In the genomic region with DNA sequence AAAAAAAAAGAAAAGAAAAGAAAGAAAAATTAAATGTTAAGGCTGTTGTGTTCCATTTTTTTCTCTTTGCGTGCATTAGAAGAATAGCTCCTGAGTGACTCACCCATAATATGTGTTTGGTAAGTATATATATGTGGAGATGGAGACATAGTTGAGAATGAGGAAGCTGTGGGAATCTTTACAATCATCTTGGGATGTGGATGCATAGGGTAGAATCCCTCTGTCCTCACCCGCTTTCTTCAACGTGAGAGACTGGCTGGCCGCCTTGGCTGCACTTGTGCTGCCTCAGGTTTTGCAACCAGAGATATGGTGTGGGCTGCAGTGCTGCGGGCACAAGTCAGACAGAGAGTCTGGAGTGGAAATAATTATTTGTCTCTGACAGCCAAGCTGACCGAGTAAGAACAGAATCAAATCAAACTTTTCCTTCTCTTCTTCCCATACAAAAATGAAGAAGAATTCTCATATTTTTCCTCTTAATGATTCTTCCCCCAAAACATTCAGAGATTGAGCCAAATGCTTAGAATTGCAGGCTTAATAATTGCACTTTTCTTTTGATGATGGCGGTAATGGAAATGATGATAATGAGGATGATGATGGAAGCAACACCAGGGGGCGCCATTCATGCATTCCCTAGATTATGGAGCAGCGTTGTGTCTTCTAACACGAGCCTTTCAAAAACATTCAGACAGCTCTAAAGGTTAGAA, we compare ENCODE assay signal across 8 cellular contexts. TPM values are rescaled to one million over a fixed set of nuclear protein-coding genes. Genes with fewer than 3 reads are reported as not detected.
A peak's percentile ranks its signal among the peaks of the same experiment; 100 is the strongest.
DNase-seq lines count a peak whose midpoint lies in the region; ATAC-seq, FAIRE-seq and TF ChIP-seq lines count a peak whose summit lies in the region.

No MANE protein-coding gene starts in this region.

- H3K9me3 Mint-ChIP-seq in activated T-cell treated with anti-CD3 and anti-CD28 coated beads, Interleukin-2, amount 50 U/mL, for 72 hours = peaks cover 0 to under 1% of the 10 kb centered on the region in 2 donors

- H3K4me3 Mint-ChIP-seq in activated T-cell treated with anti-CD3 and anti-CD28 coated beads, Interleukin-2, amount 50 U/mL, for 72 hours = no peak overlapping the region

- H3K79me2 ChIP-seq in HCT116 (ENCODE audit: insufficient read depth, low read length) = no peaks in the 10 kb centered on the region
- H3K79me2 ChIP-seq in HepG2 (ENCODE audit: insufficient read depth, low read length) = no peaks in the 10 kb centered on the region

- H3K4me1 ChIP-seq in HCT116 (ENCODE audit: control insufficient read depth in 1 of 2, insufficient read depth in 2 of 2, low read length in 2 of 2) = no peaks in the 10 kb centered on the region
- no peaks in the 10 kb centered on the region for H3K4me1 ChIP-seq in HepG2 (ENCODE audit: insufficient read depth, low read length)

- intact Hi-C loops in HCT116 (cut with micrococcal nuclease) (no loop called here), HepG2 (cut with micrococcal nuclease; ENCODE audit: unreplicated experiment) (no loop called here)

- H3K36me3 ChIP-seq in HCT116 (ENCODE audit: control insufficient read depth in 1 of 2, insufficient read depth in 2 of 2, low read length in 2 of 2) (no peaks in the 10 kb centered on the region), HepG2 (replicated peaks in 1 of 2; ENCODE audit: control insufficient read depth in 1 of 2, insufficient read depth in 2 of 2, low read length in 2 of 2) (no peaks in the 10 kb centered on the region)

- in situ Hi-C loops in HepG2 (cut with HindIII; ENCODE audit: extremely low pct_ligation_motif_present, low pct_unique_long_range_greater_than_20kb) = no loop called here

- CTCF ChIA-PET in AG04450 (lab: Charles Lee) (interaction anchor here (0.7 to 1.7 kb wide), 9 partner anchors 10 to 305 kb away, joined by 3 to 12 read pairs (median 5); no protein-coding TSS in a partner anchor), HCT116 (lab: Charles Lee) (interaction anchor here (0.6 to 2.2 kb wide), 9 partner anchors 8 to 305 kb away, joined by 3 to 8 read pairs (median 3); no protein-coding TSS in a partner anchor), HepG2 (lab: Yijun Ruan, JAX; ENCODE audit: low intra/inter-chr PET ratio, low total read pairs) (interaction anchor here (1.6 kb wide), 1 partner anchor 25 kb away, joined by 5 read pairs; no protein-coding TSS in a partner anchor)

- DNase-seq in AG04450 (ENCODE audit: low read depth, low spot score) (peak; percentile 51), HCT116 (ENCODE audit: low read depth, low spot score) (peak; percentile 23), HepG2 (ENCODE audit: low spot score) (peak; percentile 2), A172 (ENCODE audit: low spot score) (no peak), islet precursor cell (no peak), AG20443 (ENCODE audit: low spot score) (no peak)
- peak; percentile 36 to 40 for DNase-seq in activated T-cell treated with anti-CD3 and anti-CD28 coated beads, Interleukin-2, amount 50 U/mL, for 72 hours

- POLR2A ChIA-PET in AG04450 (lab: Yijun Ruan, JAX) (interaction anchor here (0.7 kb wide), 1 partner anchor 10 kb away, joined by 8 read pairs; no protein-coding TSS in a partner anchor), HCT116 (lab: Charles Lee) (interaction anchor here (0.7 kb wide), 1 partner anchor 11 kb away, joined by 3 read pairs; no protein-coding TSS in a partner anchor), HepG2 (lab: Yijun Ruan, JAX) (no interaction called here)

- H3K4me2 ChIP-seq in HCT116 (ENCODE audit: low read length) (no peak overlapping the region), HepG2 (ENCODE audit: low read depth, low read length) (no peak overlapping the region)

- WGBS in HepG2 (ENCODE audit: low lambda C conversion rate) = 53% methylated on average over 10 of the region's 10 CpGs

- TF ChIP-seq CTCF in AG04450 (IDR thresholded peaks at IDR 0.05; ENCODE audit: low read depth, low read length) = peak; percentile 28; the same call in 1 of the 2 replicates
- peak; percentile 15 to 76 (median 61); a peak in 5 of 6 replicates for TF ChIP-seq CTCF in HCT116 (IDR thresholded peaks at IDR 0.05 in 2 of 3, conservative IDR thresholded peaks at IDR 0.05 in 1 of 3; ENCODE audit: borderline replicate concordance in 1 of 3, insufficient read depth in 1 of 3, low read depth in 2 of 3, low read length in 2 of 3)
- peak; percentile 37; the same call in 1 of the 2 replicates for TF ChIP-seq CTCF in HepG2 (CRISPR knock-in tag; IDR thresholded peaks at IDR 0.05)

- H3K9me2 ChIP-seq in HCT116 (ENCODE audit: insufficient read depth) = no peaks in the 10 kb centered on the region

- FAIRE-seq in HepG2 (lab: Jason Lieb, UNC) = no peak

- no peak for TF ChIP-seq POLR2A in HCT116 (IDR thresholded peaks at IDR 0.05; ENCODE audit: borderline replicate concordance, extremely low read depth, insufficient read depth, insufficient read length)
- no peak for TF ChIP-seq POLR2A in HepG2 (IDR thresholded peaks at IDR 0.05; ENCODE audit: insufficient read depth in 1 of 2, low read depth in 2 of 2, low read length in 2 of 2)

- no peak for TF ChIP-seq EP300 in HepG2 (IDR thresholded peaks at IDR 0.05; ENCODE audit: low read depth in 2 of 2, low read length in 2 of 2)
- no peak for TF ChIP-seq EP300 in HepG2 (CRISPR knock-in tag; IDR thresholded peaks at IDR 0.05; ENCODE audit: borderline replicate concordance)

- H3K4me3 ChIP-seq in AG04450 (ENCODE audit: low read depth, low read length) (no peak overlapping the region), HCT116 (replicated peaks in 1 of 2; ENCODE audit: low read depth in 1 of 2, low read length in 2 of 2) (no peak overlapping the region), HepG2 (replicated peaks in 1 of 3; ENCODE audit: insufficient read depth in 1 of 3, low read depth in 2 of 3, low read length in 3 of 3) (no peak overlapping the region)

- ATAC-seq in HCT116 (peak; percentile 52), HepG2 (no peak), HG02981 (IDR thresholded peaks at IDR 0.05; ENCODE audit: unreplicated experiment) (no peak)
- ATAC-seq in activated T-cell treated with anti-CD3 and anti-CD28 coated beads, Interleukin-2, amount 50 U/mL, for 72 hours (replicated peaks in 1 of 2) = no peak

- RAD21 ChIA-PET in HCT116 (lab: Charles Lee; ENCODE audit: low non-redundant PET in 1 of 2, low total read pairs in 2 of 2, uncharacterized antibody in 2 of 2, unreplicated experiment in 2 of 2) = no interaction called here

- H4K20me1 ChIP-seq in HCT116 (ENCODE audit: insufficient read depth) (no peaks in the 10 kb centered on the region), HepG2 (ENCODE audit: insufficient read depth, low read length) (no peaks in the 10 kb centered on the region)

- no peaks in the 10 kb centered on the region for H3K4me1 Mint-ChIP-seq in activated T-cell treated with anti-CD3 and anti-CD28 coated beads, Interleukin-2, amount 50 U/mL, for 72 hours (ENCODE audit: low read depth)

- H3K27me3 ChIP-seq in AG04450 (ENCODE audit: control insufficient read depth, insufficient read depth, low read length) (no peaks in the 10 kb centered on the region), HCT116 (ENCODE audit: insufficient read depth, low read length) (no peaks in the 10 kb centered on the region), HepG2 (ENCODE audit: control insufficient read depth in 1 of 2, insufficient read depth in 2 of 2, low read length in 2 of 2) (no peaks in the 10 kb centered on the region; a peak in 1 of 5 replicates)

- H3K9ac ChIP-seq in HCT116 (ENCODE audit: low read length) (no peak overlapping the region), HepG2 (ENCODE audit: insufficient read depth, low read depth, low read length) (no peak overlapping the region)

- peak overlapping the region; percentile 71 for H3K27ac ChIP-seq in AG04450 (ENCODE audit: low read depth, low read length)
- no peak overlapping the region for H3K27ac ChIP-seq in HCT116 (ENCODE audit: low read depth, low read length)
- no peak overlapping the region for H3K27ac ChIP-seq in HepG2 (ENCODE audit: extremely low read length, insufficient read depth, low read length)

- TF ChIP-seq RAD21 in HCT116 (IDR thresholded peaks at IDR 0.05; ENCODE audit: low read depth) = peak; percentile 35
- TF ChIP-seq RAD21 in HepG2 (CRISPR knock-in tag; IDR thresholded peaks at IDR 0.05) = no peak

- peaks cover 30% of the 10 kb centered on the region for H3K27me3 Mint-ChIP-seq in activated T-cell treated with anti-CD3 and anti-CD28 coated beads, Interleukin-2, amount 50 U/mL, for 72 hours (ENCODE audit: low read depth)

- H3K9me3 ChIP-seq in AG04450 (ENCODE audit: control insufficient read depth, insufficient read depth, low read length) = no peaks in the 10 kb centered on the region
- H3K9me3 ChIP-seq in HCT116 (ENCODE audit: control insufficient read depth in 1 of 2, insufficient read depth in 1 of 2, low read depth in 1 of 2, low read length in 2 of 2) = no peaks in the 10 kb centered on the region
- no peaks in the 10 kb centered on the region for H3K9me3 ChIP-seq in HepG2 (ENCODE audit: low read length)

- BruUV-seq in HCT116 (replicated peaks; lab: Mats Ljungman, UMichigan) (no TSS peak), HepG2 (replicated peaks; lab: Mats Ljungman, UMichigan) (no TSS peak)

- H3K36me3 Mint-ChIP-seq in activated T-cell treated with anti-CD3 and anti-CD28 coated beads, Interleukin-2, amount 50 U/mL, for 72 hours (ENCODE audit: insufficient read depth in 2 of 2) = no peaks in the 10 kb centered on the region

- H2AFZ ChIP-seq in HCT116 (ENCODE audit: low read depth, low read length, poor library complexity, severe bottlenecking) (no peak overlapping the region), HepG2 (ENCODE audit: low read length) (no peak overlapping the region)

- H3K27ac Mint-ChIP-seq in activated T-cell treated with anti-CD3 and anti-CD28 coated beads, Interleukin-2, amount 50 U/mL, for 72 hours = no peak overlapping the region

RNA-seq across cellular contexts. Expression of a gene that starts 48.5 kb away (rescaled TPM):
- polyA plus RNA-seq in AG04450 (2011; rRNA removed) = 23.1 and 28.1 TPM in 2 replicates
- 10.0 and 10.9 TPM in 2 replicates for polyA minus RNA-seq in AG04450 (2011; rRNA and poly(A)+ RNA removed)
- not detected for total RNA-seq in HCT116 (2021; ENCODE audit: unreplicated experiment)
- 0.12 and 0.14 TPM in 2 replicates for polyA plus RNA-seq in HCT116 (2012)
- total RNA-seq in activated T-cell treated with anti-CD3 and anti-CD28 coated beads, Interleukin-2, amount 50 U/mL, for 72 hours = not detected
- total RNA-seq in HepG2 (2016; rRNA removed; fragmentation: Illumina TruSeq; extraction: Trizol) = not detected in 2 replicates
- total RNA-seq in HepG2 (2016; cell fraction: cytosol; rRNA removed; fragmentation: Illumina TruSeq; extraction: Trizol; ENCODE audit: low read depth) = not detected in 2 replicates
- not detected in 2 replicates for total RNA-seq in HepG2 (2016; cell fraction: insoluble cytoplasmic fraction; rRNA removed; fragmentation: Illumina TruSeq; extraction: Trizol)
- not detected in 2 replicates for total RNA-seq in HepG2 (2016; cell fraction: membrane; rRNA removed; fragmentation: Illumina TruSeq; extraction: Trizol)
- total RNA-seq in HepG2 (2016; cell fraction: nucleus; rRNA removed; fragmentation: Illumina TruSeq; extraction: Trizol) = not detected in 2 replicates
- not detected in 2 replicates for polyA plus RNA-seq in HepG2 (2011; rRNA removed)
- polyA plus RNA-seq in HepG2 (2011; cell fraction: cytosol; rRNA removed) = not detected in 2 replicates
- polyA plus RNA-seq in HepG2 (2011; cell fraction: nucleus; rRNA removed) = not detected in 2 replicates
- polyA plus RNA-seq in HepG2 (2012) = not detected in 2 replicates
- polyA plus RNA-seq in HepG2 (2016; cell fraction: cytosol; fragmentation: Illumina TruSeq; extraction: Trizol; ENCODE audit: low read depth) = not detected in 2 replicates
- not detected in 2 replicates for polyA plus RNA-seq in HepG2 (2016; cell fraction: insoluble cytoplasmic fraction; fragmentation: Illumina TruSeq; extraction: Trizol; ENCODE audit: low read depth)
- not detected in 2 replicates for polyA plus RNA-seq in HepG2 (2016; cell fraction: membrane; fragmentation: Illumina TruSeq; extraction: Trizol; ENCODE audit: low read depth)
- polyA plus RNA-seq in HepG2 (2016; cell fraction: nucleus; fragmentation: Illumina TruSeq; extraction: Trizol; ENCODE audit: insufficient read depth, low read depth) = not detected in 2 replicates
- not detected in 2 replicates for polyA minus RNA-seq in HepG2 (2011; rRNA and poly(A)+ RNA removed; ENCODE audit: low replicate concordance)
- not detected in 2 replicates for polyA minus RNA-seq in HepG2 (2011; cell fraction: cytosol; rRNA and poly(A)+ RNA removed)
- not detected in 2 replicates for polyA minus RNA-seq in HepG2 (2011; cell fraction: nucleus; rRNA and poly(A)+ RNA removed)
- 5.6 and 8.9 TPM in 2 replicates for total RNA-seq in A172 (2014; rRNA removed; shearing (Covaris generic))

Comparison
In these comparisons a context has a peak if more than half of its experiments do, and no peak if none do; other contexts are left out.
1. DNase-seq: peak in AG04450 (single experiment), HCT116 (single experiment), activated T-cell treated with anti-CD3 and anti-CD28 coated beads, Interleukin-2, amount 50 U/mL, for 72 hours (2 of 2) and HepG2 (single experiment); none in A172 (single experiment), islet precursor cell (single experiment) and AG20443 (single experiment).
2. Peak in every context shown above with its lines, with median percentiles within 50 percentile points of each other: CTCF ChIP-seq.